9 cellular contexts compared by ENCODE assay signal in the genomic region with DNA sequence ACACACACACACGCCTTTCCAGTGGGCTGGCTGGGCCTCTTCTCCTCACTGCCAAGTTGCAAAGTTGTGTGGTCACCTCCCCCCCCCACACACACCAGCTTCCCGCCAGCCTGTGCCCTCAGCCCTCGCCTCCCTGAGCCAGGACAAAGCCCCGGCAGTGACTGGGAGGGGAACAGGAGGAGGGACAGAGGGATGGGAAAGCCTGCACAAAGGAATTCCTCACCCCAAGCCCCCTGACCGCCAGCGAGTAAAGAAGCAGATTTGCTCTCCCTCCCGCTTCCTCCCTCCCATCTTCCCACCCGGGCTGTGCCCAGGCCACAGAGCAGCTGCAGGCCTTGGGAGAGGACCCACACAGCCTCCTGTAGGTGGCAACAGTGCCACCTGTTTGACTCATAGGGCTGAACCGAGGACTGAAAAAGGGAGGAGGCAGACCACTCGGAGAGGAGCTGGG. TPM values are rescaled to one million over a fixed set of nuclear protein-coding genes. Genes with fewer than 3 reads are reported as not detected.
DNase-seq lines count a peak whose midpoint lies in the region; ATAC-seq, FAIRE-seq and TF ChIP-seq lines count a peak whose summit lies in the region.
"Had no signal": no experiment of that assay in that cellular context is flagged by ENCODE, and none has a peak within 500 bp of the region (broad histone marks: within the 10 kb centered on the region; RNA-seq: fewer than 3 reads in every experiment).

Gene GDPD2 (plus strand): TSS at position 429 of the 451 bp plus-strand sequence. CDS start 1,671 bp downstream, outside the sequence.

- H3K36me3 ChIP-seq in heart right ventricle (no peaks in the 10 kb centered on the region), stomach (no peaks in the 10 kb centered on the region)

- TF ChIP-seq POLR2A in stomach (IDR thresholded peaks at IDR 0.05): no peak

- peaks cover 0 to 41% (median 0%) of the 10 kb centered on the region in 7 donors for H3K27me3 ChIP-seq in heart right ventricle
- H3K27me3 ChIP-seq in stomach: peaks cover 0 to 20% (median 5%) of the 10 kb centered on the region in 3 donors

- H3K4me3 ChIP-seq in heart right ventricle: no peak within 1 kb of the TSS
- H3K4me3 ChIP-seq in stomach: no peak within 1 kb of the TSS

- H3K27me3 Mint-ChIP-seq in activated CD4-positive, alpha-beta T cell treated with anti-CD3 and anti-CD28 coated beads, Interleukin-2, amount 10 ng/mL, durations not matched to agents 7 days and 5 days: no peaks in the 10 kb centered on the region
- H3K27me3 Mint-ChIP-seq: IgD-negative memory B cell had no signal

- H3K4me3 Mint-ChIP-seq in activated CD4-positive, alpha-beta T cell treated with anti-CD3 and anti-CD28 coated beads, Interleukin-2, amount 10 ng/mL, durations not matched to agents 7 days and 5 days: no peak within 1 kb of the TSS

- peak; percentile 74 for DNase-seq in NCI-H82 (lab: John Stamatoyannopoulos, UW)
- DNase-seq in NCI-H82 treated with DMSO at 0.1 percent for 48 hours (lab: John Stamatoyannopoulos, UW; ENCODE audit: unreplicated experiment): no peak
- peak; percentile 9 for DNase-seq in RCC 7860 (ENCODE audit: low spot score)
- no peak for DNase-seq in heart right ventricle
- peak; percentile 39 for DNase-seq in stomach
- DNase-seq in GDM1 (lab: John Stamatoyannopoulos, UW): no peak
- DNase-seq in AG08395 (ENCODE audit: low spot score): no peak
- no peak for DNase-seq in activated CD4-positive, alpha-beta T cell treated with anti-CD3 and anti-CD28 coated beads, Interleukin-2, amount 10 ng/mL, durations not matched to agents 7 days and 5 days

- TF ChIP-seq CTCF in heart right ventricle (IDR thresholded peaks at IDR 0.05) (peak in 3 of 9 donors; percentile 28 to 38 (median 32)), stomach (IDR thresholded peaks at IDR 0.05) (peak in 2 of 7 experiments; percentile 8 to 33)

- intact Hi-C loops in heart right ventricle (cut with DNase I): loop anchor here in 1 of 10 donors (10.0 kb wide), 1 partner anchor 228 kb away; no protein-coding TSS in a partner anchor
- intact Hi-C loops in stomach (cut with DNase I; ENCODE audit: low total_unique reads): no loop called here

- TF ChIP-seq EP300 in stomach (IDR thresholded peaks at IDR 0.05): no peak

- H3K36me3 Mint-ChIP-seq in activated CD4-positive, alpha-beta T cell treated with anti-CD3 and anti-CD28 coated beads, Interleukin-2, amount 10 ng/mL, durations not matched to agents 7 days and 5 days (ENCODE audit: low read depth): peaks cover 10% of the 10 kb centered on the region

- FAIRE-seq in RCC 7860 (lab: Jason Lieb, UNC): no peak

- H3K27ac Mint-ChIP-seq in activated CD4-positive, alpha-beta T cell treated with anti-CD3 and anti-CD28 coated beads, Interleukin-2, amount 10 ng/mL, durations not matched to agents 7 days and 5 days: no peak within 1 kb of the TSS
- H3K27ac Mint-ChIP-seq: IgD-negative memory B cell had no signal

- no peaks in the 10 kb centered on the region for H3K9me3 ChIP-seq in heart right ventricle
- H3K9me3 ChIP-seq in stomach: no peaks in the 10 kb centered on the region

- ATAC-seq in heart right ventricle: peak in 7 of 8 donors; percentile 29 to 75 (median 70)

- H3K27ac ChIP-seq in heart right ventricle (no peak within 1 kb of the TSS), stomach (no peak within 1 kb of the TSS)

- WGBS in heart right ventricle, 2 donors: 10 to 14% methylated on average over 8 to 10 of the region's 10 CpGs
- WGBS in stomach, 5 donors: 11 to 31% (median 16%) methylated on average over 4 to 10 of the region's 10 CpGs

- CTCF ChIA-PET in activated CD4-positive, alpha-beta T cell treated with anti-CD3 and anti-CD28 coated beads, Interleukin-2, amount 10 ng/mL, durations not matched to agents 7 days and 5 days (lab: Charles Lee): interaction anchor here (1.4 to 5.1 kb wide), 2 partner anchors 11 to 14 kb away, joined by 3 to 28 read pairs; no protein-coding TSS in a partner anchor

- no peaks in the 10 kb centered on the region for H3K9me3 Mint-ChIP-seq in activated CD4-positive, alpha-beta T cell treated with anti-CD3 and anti-CD28 coated beads, Interleukin-2, amount 10 ng/mL, durations not matched to agents 7 days and 5 days
- H3K9me3 Mint-ChIP-seq: IgD-negative memory B cell had no signal

- H3K4me1 ChIP-seq in heart right ventricle: no peaks in the 10 kb centered on the region
- no peaks in the 10 kb centered on the region for H3K4me1 ChIP-seq in stomach

- POLR2A ChIA-PET in activated CD4-positive, alpha-beta T cell treated with anti-CD3 and anti-CD28 coated beads, Interleukin-2, amount 10 ng/mL, durations not matched to agents 7 days and 5 days (lab: Charles Lee): no interaction called here

- no peaks in the 10 kb centered on the region for H3K4me1 Mint-ChIP-seq in activated CD4-positive, alpha-beta T cell treated with anti-CD3 and anti-CD28 coated beads, Interleukin-2, amount 10 ng/mL, durations not matched to agents 7 days and 5 days
- H3K4me1 Mint-ChIP-seq: IgD-negative memory B cell had no signal

RNA-seq across cellular contexts. Expression of gene GDPD2, which starts in this region (rescaled TPM):
- total RNA-seq in heart right ventricle (not detected), stomach (10 to 100 TPM in 1 of 5 donors, 1 to 10 TPM in 1, not detected in 3; 1.3 to 18.2 TPM)
- polyA plus RNA-seq in heart right ventricle (not detected), stomach (under 1 TPM in 1 of 3 donors, not detected in 2; 0.18 TPM)
- under 1 TPM; 0.22 to 0.23 TPM for total RNA-seq in activated CD4-positive, alpha-beta T cell treated with anti-CD3 and anti-CD28 coated beads, Interleukin-2, amount 10 ng/mL, durations not matched to agents 7 days and 5 days
- polyA plus RNA-seq: IgD-negative memory B cell had no signal

Comparison
In these comparisons a context has a peak if more than half of its experiments do, and no peak if none do; other contexts are left out.
1. DNase-seq: peak in NCI-H82 (single experiment), RCC 7860 (single experiment) and stomach (single experiment); none in NCI-H82 treated with DMSO at 0.1 percent for 48 hours (single experiment), heart right ventricle (0 of 2), GDM1 (single experiment), AG08395 (single experiment) and activated CD4-positive, alpha-beta T cell treated with anti-CD3 and anti-CD28 coated beads, Interleukin-2, amount 10 ng/mL, durations not matched to agents 7 days and 5 days (single experiment).
2. Peak in ATAC-seq in heart right ventricle; RNA of the gene not detected or under 1 TPM.